ENCODE assay signal across 15 cellular contexts in the genomic region with DNA sequence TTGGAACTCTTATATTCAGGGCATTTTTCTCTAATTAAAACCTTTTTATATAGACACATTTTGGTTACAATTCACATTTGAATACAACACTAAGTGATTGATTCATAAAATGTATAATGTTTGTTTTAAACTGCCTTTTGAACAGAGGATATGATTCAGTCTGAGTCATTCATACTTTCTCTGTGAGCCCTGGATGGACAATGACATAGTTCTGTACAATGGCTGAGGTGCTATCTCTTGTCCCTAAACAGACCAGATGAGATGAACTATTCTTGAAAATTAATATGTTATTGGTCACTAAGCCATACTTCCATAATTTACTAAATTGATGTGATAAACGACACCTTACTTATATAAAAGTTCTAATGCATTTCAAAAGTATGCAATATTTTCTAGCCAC.
A peak's percentile ranks its signal among the peaks of the same experiment; 100 is the strongest.
DNase-seq lines count a peak whose midpoint lies in the region; ATAC-seq, FAIRE-seq and TF ChIP-seq lines count a peak whose summit lies in the region.
"Had no signal": no experiment of that assay in that cellular context is flagged by ENCODE, and none has a peak within 500 bp of the region (broad histone marks: within the 10 kb centered on the region; RNA-seq: fewer than 3 reads in every experiment).

No MANE protein-coding gene starts in this region.

- POLR2A ChIA-PET in Caco-2 (lab: Charles Lee) = no interaction called here

- H3K27ac Mint-ChIP-seq in Calu3 (ENCODE audit: unreplicated experiment) (peak overlapping the region; percentile 43), Caco-2 (ENCODE audit: unreplicated experiment) (no peak overlapping the region)
- H3K27ac Mint-ChIP-seq: activated B cell treated with CpG ODN at 0.5 μM for 24 hours had no signal

- FAIRE-seq in bronchial epithelial cell (lab: Jason Lieb, UNC) = no peak

- H3K36me3 ChIP-seq in bronchial epithelial cell (ENCODE audit: control insufficient read depth, insufficient read depth, low read length) = no peaks in the 10 kb centered on the region
- no peaks in the 10 kb centered on the region for H3K36me3 ChIP-seq in Caco-2 (ENCODE audit: control insufficient read depth, insufficient read depth, low read length)
- H3K36me3 ChIP-seq: gastrocnemius medialis, vagina had no signal

- no peaks in the 10 kb centered on the region for H3K9me3 ChIP-seq in Caco-2
- H3K9me3 ChIP-seq: gastrocnemius medialis, vagina had no signal

- H3K9me3 Mint-ChIP-seq in Calu3 (ENCODE audit: low read depth, unreplicated experiment) (peaks cover 4% of the 10 kb centered on the region), Caco-2 (ENCODE audit: unreplicated experiment) (no peaks in the 10 kb centered on the region)
- H3K9me3 Mint-ChIP-seq: activated B cell treated with CpG ODN at 0.5 μM for 24 hours had no signal

- H3K4me3 Mint-ChIP-seq in Calu3 (ENCODE audit: low read depth, unreplicated experiment) (no peak overlapping the region), Caco-2 (ENCODE audit: unreplicated experiment) (no peak overlapping the region)
- H3K4me3 Mint-ChIP-seq: activated B cell treated with CpG ODN at 0.5 μM for 24 hours had no signal

- BruUV-seq in Calu3 (replicated peaks; lab: Mats Ljungman, UMichigan) (no TSS peak), Caco-2 (replicated peaks; lab: Mats Ljungman, UMichigan) (no TSS peak)

- no peaks in the 10 kb centered on the region for H3K27me3 ChIP-seq in bronchial epithelial cell (ENCODE audit: control insufficient read depth, insufficient read depth, low read length)
- H3K27me3 ChIP-seq in Caco-2 (replicated peaks; ENCODE audit: control insufficient read depth, insufficient read depth, low read length) = no peaks in the 10 kb centered on the region
- H3K27me3 ChIP-seq: gastrocnemius medialis, vagina had no signal

- no peaks in the 10 kb centered on the region for H3K36me3 Mint-ChIP-seq in Calu3 (ENCODE audit: insufficient read depth, unreplicated experiment)
- H3K36me3 Mint-ChIP-seq in Caco-2 (ENCODE audit: insufficient read depth, unreplicated experiment) = no peaks in the 10 kb centered on the region

- no peak for TF ChIP-seq CTCF in Calu3 (IDR thresholded peaks at IDR 0.05; ENCODE audit: unreplicated experiment)
- TF ChIP-seq CTCF in bronchial epithelial cell (IDR thresholded peaks at IDR 0.05; ENCODE audit: insufficient read depth, low read length, severe bottlenecking) = no peak
- TF ChIP-seq CTCF in Caco-2 (IDR thresholded peaks at IDR 0.05; ENCODE audit: insufficient read depth in 1 of 2, low read depth in 1 of 2, low read length in 1 of 2, severe bottlenecking in 1 of 2, unreplicated experiment in 1 of 2) = no peak

- H3K4me3 ChIP-seq in bronchial epithelial cell (ENCODE audit: low read depth, low read length) (no peak overlapping the region), Caco-2 (ENCODE audit: low read depth, low read length) (no peak overlapping the region)
- H3K4me3 ChIP-seq: gastrocnemius medialis, vagina had no signal

- intact Hi-C loops in Calu3 (cut with micrococcal nuclease; ENCODE audit: unreplicated experiment) (loop anchor here (2.0 to 5.0 kb wide), 2 partner anchors 65 to 309 kb away; no protein-coding TSS in a partner anchor), Caco-2 (cut with micrococcal nuclease; ENCODE audit: unreplicated experiment) (no loop called here)

- CTCF ChIA-PET in Calu3 (lab: Charles Lee) (interaction anchor here (0.7 kb wide), 1 partner anchor 528 kb away, joined by 3 read pairs; no protein-coding TSS in a partner anchor), Caco-2 (lab: Charles Lee) (no interaction called here)

- H3K4me1 Mint-ChIP-seq in Calu3 (ENCODE audit: low read depth, unreplicated experiment) (peaks cover 41% of the 10 kb centered on the region), Caco-2 (ENCODE audit: low read depth, unreplicated experiment) (no peaks in the 10 kb centered on the region)
- H3K4me1 Mint-ChIP-seq: activated B cell treated with CpG ODN at 0.5 μM for 24 hours had no signal

- H3K4me1 ChIP-seq in Caco-2 = no peaks in the 10 kb centered on the region
- H3K4me1 ChIP-seq: gastrocnemius medialis, vagina had no signal

- H3K27me3 Mint-ChIP-seq in Calu3 (ENCODE audit: unreplicated experiment) (no peaks in the 10 kb centered on the region), Caco-2 (ENCODE audit: insufficient read depth, unreplicated experiment) (no peaks in the 10 kb centered on the region)
- H3K27me3 Mint-ChIP-seq: activated B cell treated with CpG ODN at 0.5 μM for 24 hours had no signal

- DNase-seq in Calu3 = peak; percentile 24
- peak; percentile 61 for DNase-seq in LoVo (ENCODE audit: low spot score)
- peak; percentile 91 for DNase-seq in bronchial epithelial cell (ENCODE audit: low read depth)
- peak; percentile 66 for DNase-seq in kidney glomerular epithelial cell (lab: John Stamatoyannopoulos, UW)
- DNase-seq in GM19238 (ENCODE audit: insufficient read length, low spot score) = no peak
- DNase-seq in Caco-2 = no peak
- DNase-seq in NCI-H1048 (lab: John Stamatoyannopoulos, UW) = no peak
- DNase-seq: activated B cell treated with CpG ODN at 0.5 μM for 24 hours; gastrocnemius medialis; islet precursor cell; NCI-H1417; NCI-H446; stimulated activated CD4-positive, alpha-beta T cell treated with anti-CD3 and anti-CD28 coated beads, Interleukin-2, amount 100 ng/mL, for 48 hours had no signal

- ATAC-seq in HG02840 (IDR thresholded peaks at IDR 0.05; ENCODE audit: low FRiP score, unreplicated experiment) = no peak
- ATAC-seq: gastrocnemius medialis had no signal

Comparison
In these comparisons a context has a peak if more than half of its experiments do, and no peak if none do; other contexts are left out.
1. DNase-seq: peak in Calu3 (single experiment), LoVo (single experiment), bronchial epithelial cell (single experiment) and kidney glomerular epithelial cell (single experiment); none in GM19238 (single experiment), Caco-2 (0 of 2) and NCI-H1048 (single experiment).